Comparison of ENCODE assay signal across 19 cellular contexts in genomic region chr6:144939926-144940325, GRCh38.
DNase-seq lines count a peak whose midpoint lies in the region; ATAC-seq and TF ChIP-seq lines count a peak whose summit lies in the region.
"Had no signal": no experiment of that assay in that cellular context is flagged by ENCODE, and none has a peak within 500 bp of the region (broad histone marks: within the 10 kb centered on the region; RNA-seq: fewer than 3 reads in every experiment).

No MANE protein-coding gene starts in this region.

- H3K56ac ChIP-seq in IMR-90 (ENCODE audit: extremely low read depth, insufficient read depth, low read length), result no peak overlapping the region

- TF ChIP-seq CTCF in IMR-90 (conservative IDR thresholded peaks at IDR 0.05; ENCODE audit: low read depth, low read length), result no peak
- no peak for TF ChIP-seq CTCF in brain microvascular endothelial cell (IDR thresholded peaks at IDR 0.05; ENCODE audit: low read depth, low read length, missing control alignments)
- TF ChIP-seq CTCF in nephron progenitor cell (IDR thresholded peaks at IDR 0.05), result no peak

- no peak overlapping the region for H3K27ac ChIP-seq in IMR-90 (ENCODE audit: insufficient read depth, low read length)
- H3K27ac ChIP-seq in brain microvascular endothelial cell, result no peak overlapping the region

- no peaks in the 10 kb centered on the region for H3K27me3 ChIP-seq in IMR-90 (ENCODE audit: control insufficient read depth, insufficient read depth, low read length)
- H3K27me3 ChIP-seq in brain microvascular endothelial cell (replicated peaks), result no peaks in the 10 kb centered on the region

- no peak for TF ChIP-seq RAD21 in IMR-90 (IDR thresholded peaks at IDR 0.05; ENCODE audit: low read length)

- POLR2A ChIA-PET in IMR-90 (lab: Charles Lee; ENCODE audit: unreplicated experiment), result no interaction called here

- H3K79me1 ChIP-seq in IMR-90 (ENCODE audit: low read depth in 1 of 2, low read length in 2 of 2), result no peaks in the 10 kb centered on the region

- H2AK5ac ChIP-seq in IMR-90 (ENCODE audit: low read depth, low read length), result no peak overlapping the region

- no peak overlapping the region for H3K18ac ChIP-seq in IMR-90 (ENCODE audit: low read depth, low read length)

- no peak overlapping the region for H4K5ac ChIP-seq in IMR-90 (ENCODE audit: low read depth, low read length)

- no peak overlapping the region for H3K14ac ChIP-seq in IMR-90 (replicated peaks; ENCODE audit: low read depth, low read length)

- H3K4ac ChIP-seq in IMR-90 (ENCODE audit: low read depth, low read length), result no peak overlapping the region

- no TSS peak for BruUV-seq in IMR-90 (replicated peaks; lab: Mats Ljungman, UMichigan)

- CTCF ChIA-PET in IMR-90 (lab: Yijun Ruan, JAX), result interaction anchor here (0.6 kb wide), 1 partner anchor 43 kb away, joined by 4 read pairs; no protein-coding TSS in a partner anchor

- WGBS in IMR-90 (ENCODE audit: extremely low coverage in 2 of 2, insufficient read length in 1 of 2), 2 experiments, result no CpG with 5 or more reads among the region's 1 CpG

- H3K9me1 ChIP-seq in IMR-90 (ENCODE audit: insufficient read depth, low read length), result no peaks in the 10 kb centered on the region

- H2BK15ac ChIP-seq in IMR-90 (ENCODE audit: low read depth, low read length), result no peak overlapping the region

- peak; percentile 74; the same call in 1 of the 2 replicates for ATAC-seq in IMR-90 (ENCODE audit: low read depth)
- no peak for ATAC-seq in HG02884 (IDR thresholded peaks at IDR 0.05; ENCODE audit: unreplicated experiment)

- H2BK120ac ChIP-seq in IMR-90 (ENCODE audit: low read depth, low read length), result no peak overlapping the region

- no peak overlapping the region for H4K8ac ChIP-seq in IMR-90 (ENCODE audit: low read depth in 2 of 2, low read length in 2 of 2)

- H3K9ac ChIP-seq in IMR-90 (ENCODE audit: low read depth, low read length), result no peak overlapping the region

- no peaks in the 10 kb centered on the region for H4K20me1 ChIP-seq in IMR-90 (ENCODE audit: insufficient read depth, low read length)

- no peaks in the 10 kb centered on the region for H3K36me3 Mint-ChIP-seq in nephron progenitor cell (ENCODE audit: low read depth)
- H3K36me3 Mint-ChIP-seq in activated CD4-positive, alpha-beta T cell treated with anti-CD3 and anti-CD28 coated beads, Interleukin-2, amount 10 ng/mL, durations not matched to agents 24 days and 14 days (ENCODE audit: low read depth), result no peaks in the 10 kb centered on the region
- H3K36me3 Mint-ChIP-seq: CD14-positive monocyte had no signal

- no peak overlapping the region for H3K4me3 Mint-ChIP-seq in nephron progenitor cell
- no peak overlapping the region for H3K4me3 Mint-ChIP-seq in activated CD4-positive, alpha-beta T cell treated with anti-CD3 and anti-CD28 coated beads, Interleukin-2, amount 10 ng/mL, durations not matched to agents 24 days and 14 days
- H3K4me3 Mint-ChIP-seq: CD14-positive monocyte had no signal

- H3K36me3 ChIP-seq in IMR-90 (ENCODE audit: control insufficient read depth, insufficient read depth, low read length) (no peaks in the 10 kb centered on the region), brain microvascular endothelial cell (replicated peaks) (no peaks in the 10 kb centered on the region)

- peak; percentile 27 for DNase-seq in AG20443 (ENCODE audit: low spot score)
- DNase-seq in IMR-90, result peak; percentile 54
- DNase-seq in brain microvascular endothelial cell, result peak; percentile 20
- peak; percentile 3 for DNase-seq in hepatic stellate cell (ENCODE audit: low spot score)
- no peak for DNase-seq in ureter (ENCODE audit: low spot score)
- DNase-seq in nephron progenitor cell, result no peak
- DNase-seq in activated CD4-positive, alpha-beta T cell treated with anti-CD3 and anti-CD28 coated beads, Interleukin-2, amount 10 ng/mL, durations not matched to agents 24 days and 14 days, result no peak
- DNase-seq: COR-L47, HCEC 1CT, NCI-H1417 treated with DMSO at 0.1 percent for 48 hours, NCI-H2029, NCI-H2171, NCI-H446, NCI-H748 treated with DMSO at 0.1 percent for 48 hours, OCI-M1, RPMI8226, SIG-M5 had no signal

- H3K4me1 ChIP-seq in IMR-90 (ENCODE audit: control insufficient read depth, insufficient read depth, low read length), result peaks cover 1% of the 10 kb centered on the region; the same call in 1 of the 2 replicates

- H2AK9ac ChIP-seq in IMR-90 (replicated peaks; ENCODE audit: low read depth, low read length, poor library complexity), result no peak overlapping the region

- H2AFZ ChIP-seq in IMR-90 (replicated peaks; ENCODE audit: low read length, poor library complexity), result no peak overlapping the region

- in situ Hi-C loops in IMR-90 (cut with MboI; ENCODE audit: low sequenced_read_pairs) (loop anchor here (5.0 kb wide), 1 partner anchor 353 kb away; no protein-coding TSS in a partner anchor), brain microvascular endothelial cell (cut with HindIII; ENCODE audit: low pct_ligation_motif_present, low sequenced_read_pairs) (no loop called here)

- no peak overlapping the region for H3K4me2 ChIP-seq in IMR-90 (ENCODE audit: low read depth, low read length)

- no peak overlapping the region for H3K23ac ChIP-seq in IMR-90 (ENCODE audit: low read depth, low read length)

- no peak overlapping the region for H2BK5ac ChIP-seq in IMR-90 (ENCODE audit: low read depth, low read length, poor library complexity, severe bottlenecking)

- H3K4me3 ChIP-seq in IMR-90 (ENCODE audit: insufficient read depth, low read depth, low read length) (no peak overlapping the region), brain microvascular endothelial cell (ENCODE audit: low read depth, low read length) (no peak overlapping the region)

- peaks cover 7% of the 10 kb centered on the region for H3K27me3 Mint-ChIP-seq in nephron progenitor cell (ENCODE audit: low read depth, poor library complexity)
- peaks cover 19% of the 10 kb centered on the region for H3K27me3 Mint-ChIP-seq in activated CD4-positive, alpha-beta T cell treated with anti-CD3 and anti-CD28 coated beads, Interleukin-2, amount 10 ng/mL, durations not matched to agents 24 days and 14 days

- H4K91ac ChIP-seq in IMR-90 (ENCODE audit: insufficient read depth, low read depth, low read length), result no peak overlapping the region

- intact Hi-C loops in IMR-90 (cut with micrococcal nuclease), result loop anchor here (5.0 to 10.0 kb wide), 3 partner anchors 197 to 765 kb away; no protein-coding TSS in a partner anchor
- intact Hi-C loops in activated CD4-positive, alpha-beta T cell treated with anti-CD3 and anti-CD28 coated beads, Interleukin-2, amount 10 ng/mL, durations not matched to agents 24 days and 14 days (cut with micrococcal nuclease), result no loop called here

- H3K27ac Mint-ChIP-seq in nephron progenitor cell, result no peak overlapping the region
- H3K27ac Mint-ChIP-seq in activated CD4-positive, alpha-beta T cell treated with anti-CD3 and anti-CD28 coated beads, Interleukin-2, amount 10 ng/mL, durations not matched to agents 24 days and 14 days, result no peak overlapping the region
- H3K27ac Mint-ChIP-seq: CD14-positive monocyte had no signal

- TF ChIP-seq POLR2A in IMR-90 (IDR thresholded peaks at IDR 0.05; ENCODE audit: low read depth, low read length), result no peak

- dilution Hi-C loops in IMR-90 (cut with HindIII; ENCODE audit: low sequenced_read_pairs, unreplicated experiment), result no loop called here

- no peaks in the 10 kb centered on the region for H3K9me3 ChIP-seq in IMR-90 (ENCODE audit: control insufficient read depth, insufficient read depth, low read length)

- peaks cover 8% of the 10 kb centered on the region for H3K9me3 Mint-ChIP-seq in nephron progenitor cell
- no peaks in the 10 kb centered on the region for H3K9me3 Mint-ChIP-seq in activated CD4-positive, alpha-beta T cell treated with anti-CD3 and anti-CD28 coated beads, Interleukin-2, amount 10 ng/mL, durations not matched to agents 24 days and 14 days

- H2BK20ac ChIP-seq in IMR-90 (ENCODE audit: low read depth, low read length), result no peak overlapping the region

- no peaks in the 10 kb centered on the region for H3K4me1 Mint-ChIP-seq in nephron progenitor cell
- H3K4me1 Mint-ChIP-seq in activated CD4-positive, alpha-beta T cell treated with anti-CD3 and anti-CD28 coated beads, Interleukin-2, amount 10 ng/mL, durations not matched to agents 24 days and 14 days, result no peaks in the 10 kb centered on the region
- H3K4me1 Mint-ChIP-seq: CD14-positive monocyte had no signal

TF ChIP-seq in IMR-90, 13 proteins besides CTCF, POLR2A, EP300 and RAD21 (continues in another document):
- no peak for TF ChIP-seq ELK1 (IDR thresholded peaks at IDR 0.05; ENCODE audit: borderline replicate concordance, low read depth, low read length)
- no peak for TF ChIP-seq RCOR1 (IDR thresholded peaks at IDR 0.05; ENCODE audit: insufficient replicate concordance, low read length)
- TF ChIP-seq MAZ (IDR thresholded peaks at IDR 0.05; ENCODE audit: borderline replicate concordance, low read depth, low read length), result no peak
- TF ChIP-seq, protein P1, sequence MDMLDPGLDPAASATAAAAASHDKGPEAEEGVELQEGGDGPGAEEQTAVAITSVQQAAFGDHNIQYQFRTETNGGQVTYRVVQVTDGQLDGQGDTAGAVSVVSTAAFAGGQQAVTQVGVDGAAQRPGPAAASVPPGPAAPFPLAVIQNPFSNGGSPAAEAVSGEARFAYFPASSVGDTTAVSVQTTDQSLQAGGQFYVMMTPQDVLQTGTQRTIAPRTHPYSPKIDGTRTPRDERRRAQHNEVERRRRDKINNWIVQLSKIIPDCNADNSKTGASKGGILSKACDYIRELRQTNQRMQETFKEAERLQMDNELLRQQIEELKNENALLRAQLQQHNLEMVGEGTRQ (IDR thresholded peaks at IDR 0.05; ENCODE audit: low read depth, low read length), result no peak
- TF ChIP-seq CHD1 (IDR thresholded peaks at IDR 0.05; ENCODE audit: low read depth, low read length), result no peak
- no peak for TF ChIP-seq RFX5 (IDR thresholded peaks at IDR 0.05; ENCODE audit: low read depth, low read length)
- no peak for TF ChIP-seq SMC3 (IDR thresholded peaks at IDR 0.05; ENCODE audit: low read depth, low read length)
- no peak for TF ChIP-seq CEBPB (IDR thresholded peaks at IDR 0.05; ENCODE audit: low read depth, low read length)
- no peak for TF ChIP-seq MXI1 (IDR thresholded peaks at IDR 0.05; ENCODE audit: borderline replicate concordance, low read depth, low read length)
- TF ChIP-seq BHLHE40 (IDR thresholded peaks at IDR 0.05; ENCODE audit: low read depth, low read length), result no peak
- no peak for TF ChIP-seq NFE2L2 (IDR thresholded peaks at IDR 0.05; ENCODE audit: low read depth, low read length)
- no peak for TF ChIP-seq FOS (IDR thresholded peaks at IDR 0.05; ENCODE audit: low read depth, low read length)

Comparison
In these comparisons a context has a peak if more than half of its experiments do, and no peak if none do; other contexts are left out.
1. DNase-seq: peak in AG20443 (single experiment), IMR-90 (single experiment), brain microvascular endothelial cell (single experiment) and hepatic stellate cell (single experiment); none in ureter (single experiment), nephron progenitor cell (single experiment) and activated CD4-positive, alpha-beta T cell treated with anti-CD3 and anti-CD28 coated beads, Interleukin-2, amount 10 ng/mL, durations not matched to agents 24 days and 14 days (single experiment).